ENCODE assay signal across 16 cellular contexts in the genomic region with DNA sequence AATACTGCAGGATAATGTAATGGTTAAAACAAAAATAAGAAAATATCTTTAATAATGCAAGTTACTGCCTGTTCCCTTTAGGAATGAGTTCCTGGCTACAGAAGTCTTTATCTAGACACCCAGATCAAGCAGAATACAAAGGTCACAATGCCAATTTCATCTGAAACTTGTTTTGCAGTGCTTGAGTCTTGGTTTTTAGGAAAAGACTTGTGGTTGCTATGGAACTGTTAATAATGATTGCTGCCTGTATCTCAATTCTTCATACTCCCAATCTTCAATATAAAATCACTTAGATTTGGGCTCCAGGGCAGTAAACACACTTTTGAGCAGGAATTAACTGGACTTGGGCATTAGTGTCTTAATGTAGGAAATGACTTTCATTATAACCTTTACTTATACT. TPM values are rescaled to one million over a fixed set of nuclear protein-coding genes. Genes with fewer than 3 reads are reported as not detected.
DNase-seq lines count a peak whose midpoint lies in the region; ATAC-seq and TF ChIP-seq lines count a peak whose summit lies in the region.
"Had no signal": no experiment of that assay in that cellular context is flagged by ENCODE, and none has a peak within 500 bp of the region (broad histone marks: within the 10 kb centered on the region; RNA-seq: fewer than 3 reads in every experiment).

No MANE protein-coding gene starts in this region.

- no peaks in the 10 kb centered on the region for H4K20me1 ChIP-seq in mammary epithelial cell (ENCODE audit: insufficient read depth, low read length)

- CTCF ChIA-PET in MCF 10A (lab: Yijun Ruan, JAX) (interaction anchor here (1.5 kb wide), 1 partner anchor 20 kb away, joined by 5 read pairs; no protein-coding TSS in a partner anchor), mammary epithelial cell (lab: Charles Lee; ENCODE audit: low non-redundant PET) (no interaction called here)

- no peak overlapping the region for H3K9ac ChIP-seq in mammary epithelial cell (ENCODE audit: insufficient read depth, low read length)
- H3K9ac ChIP-seq in subcutaneous abdominal adipose tissue (ENCODE audit: low read length in 5 of 5): peak overlapping the region in 1 of 5 donors; percentile 51
- no peak overlapping the region for H3K9ac ChIP-seq in colonic mucosa (ENCODE audit: low read depth in 2 of 2, low read length in 2 of 2)

- no peak for DNase-seq in MCF 10A (ENCODE audit: unreplicated experiment)
- DNase-seq in mammary epithelial cell: no peak
- DNase-seq in OCI-M1 (lab: John Stamatoyannopoulos, UW): peak; percentile 24
- DNase-seq in dermis microvascular lymphatic vessel endothelial cell (ENCODE audit: low read depth in 2 of 2): peak; percentile 50 to 61
- DNase-seq in colonic mucosa: no peak
- DNase-seq: ACHN; C1 segment of cervical spinal cord; CD4-positive, alpha-beta memory T cell; DMS79; H7; IMR-90 had no signal

- no peaks in the 10 kb centered on the region for H3K4me1 Mint-ChIP-seq in MCF 10A (ENCODE audit: insufficient read depth, unreplicated experiment)
- H3K4me1 Mint-ChIP-seq: B cell; CD4-positive, alpha-beta memory T cell had no signal

- H3K9me3 ChIP-seq in mammary epithelial cell (replicated peaks; ENCODE audit: insufficient read depth, low read length) (no peaks in the 10 kb centered on the region), subcutaneous abdominal adipose tissue (ENCODE audit: control insufficient read depth in 5 of 5, low read length in 5 of 5) (no peaks in the 10 kb centered on the region), colonic mucosa (no peaks in the 10 kb centered on the region)

- no peak overlapping the region for H3K4me2 ChIP-seq in mammary epithelial cell (ENCODE audit: insufficient read depth, low read depth, low read length)
- H3K4me2 ChIP-seq: GM23338 had no signal

- H3K27ac ChIP-seq in mammary epithelial cell (ENCODE audit: insufficient read depth, low read depth, low read length): no peak overlapping the region
- H3K27ac ChIP-seq in subcutaneous abdominal adipose tissue (ENCODE audit: low read depth, low read length): peak overlapping the region; percentile 25
- no peak overlapping the region for H3K27ac ChIP-seq in colonic mucosa

- no peak overlapping the region for H2AFZ ChIP-seq in mammary epithelial cell (ENCODE audit: low read depth, low read length)
- H2AFZ ChIP-seq: GM23338 had no signal

- H3K36me3 ChIP-seq in mammary epithelial cell (ENCODE audit: insufficient read depth, low read length) (peaks cover 4% of the 10 kb centered on the region), subcutaneous abdominal adipose tissue (ENCODE audit: control insufficient read depth in 5 of 5, insufficient read depth in 5 of 5, low read length in 5 of 5) (peaks cover 0 to 19% (median 13%) of the 10 kb centered on the region in 5 donors), colonic mucosa (no peaks in the 10 kb centered on the region)

- no peak for ATAC-seq in HG03442 (IDR thresholded peaks at IDR 0.05; ENCODE audit: unreplicated experiment)
- ATAC-seq: GM12878, GM23338 had no signal

- TF ChIP-seq CTCF in MCF 10A (IDR thresholded peaks at IDR 0.05; ENCODE audit: unreplicated experiment): no peak
- no peak for TF ChIP-seq CTCF in mammary epithelial cell (conservative IDR thresholded peaks at IDR 0.05 in 1 of 2, IDR thresholded peaks at IDR 0.05 in 1 of 2; ENCODE audit: extremely low read depth in 1 of 2, insufficient read depth in 1 of 2, low read depth in 1 of 2, low read length in 2 of 2)
- TF ChIP-seq CTCF in colonic mucosa (IDR thresholded peaks at IDR 0.05): no peak

- no peak overlapping the region for H3K4me3 ChIP-seq in mammary epithelial cell (replicated peaks in 1 of 3; ENCODE audit: insufficient read depth in 1 of 3, low read depth in 2 of 3, low read length in 3 of 3)
- H3K4me3 ChIP-seq in subcutaneous abdominal adipose tissue (ENCODE audit: low read depth in 1 of 5, low read length in 5 of 5): no peak overlapping the region
- no peak overlapping the region for H3K4me3 ChIP-seq in colonic mucosa
- H3K4me3 ChIP-seq: GM12878, GM23338 had no signal

- no peaks in the 10 kb centered on the region for H3K27me3 ChIP-seq in mammary epithelial cell (ENCODE audit: insufficient read depth, low read length)
- no peaks in the 10 kb centered on the region for H3K27me3 ChIP-seq in subcutaneous abdominal adipose tissue (ENCODE audit: control insufficient read depth in 5 of 5, insufficient read depth in 4 of 5, low read length in 5 of 5)
- no peaks in the 10 kb centered on the region for H3K27me3 ChIP-seq in colonic mucosa

- H3K27me3 Mint-ChIP-seq in MCF 10A (ENCODE audit: insufficient read depth, unreplicated experiment): no peaks in the 10 kb centered on the region

- dilution Hi-C loops in mammary epithelial cell (cut with HindIII; ENCODE audit: low sequenced_read_pairs): no loop called here

- peak overlapping the region; percentile 16 for H3K27ac Mint-ChIP-seq in MCF 10A (ENCODE audit: low read depth, unreplicated experiment)
- H3K27ac Mint-ChIP-seq: B cell; CD4-positive, alpha-beta memory T cell; GM23338 had no signal

- no peaks in the 10 kb centered on the region for H3K4me1 ChIP-seq in mammary epithelial cell (ENCODE audit: insufficient read depth, low read length)
- peaks cover 3 to 32% (median 27%) of the 10 kb centered on the region in 5 donors for H3K4me1 ChIP-seq in subcutaneous abdominal adipose tissue (ENCODE audit: control insufficient read depth in 5 of 5, insufficient read depth in 5 of 5, low read length in 5 of 5)
- no peaks in the 10 kb centered on the region for H3K4me1 ChIP-seq in colonic mucosa

- no peaks in the 10 kb centered on the region for H3K9me3 Mint-ChIP-seq in MCF 10A (ENCODE audit: unreplicated experiment)
- H3K9me3 Mint-ChIP-seq: GM23338 had no signal

- H3K79me2 ChIP-seq in mammary epithelial cell (ENCODE audit: insufficient read depth, low read length): peaks cover 6% of the 10 kb centered on the region

- H3K36me3 Mint-ChIP-seq in MCF 10A (ENCODE audit: insufficient read depth, unreplicated experiment): peaks cover 24% of the 10 kb centered on the region
- H3K36me3 Mint-ChIP-seq: CD4-positive, alpha-beta memory T cell had no signal

- H3K4me3 Mint-ChIP-seq in MCF 10A (ENCODE audit: unreplicated experiment): no peak overlapping the region
- H3K4me3 Mint-ChIP-seq: B cell; CD4-positive, alpha-beta memory T cell; GM23338 had no signal

- in situ Hi-C loops in mammary epithelial cell (cut with MboI; ENCODE audit: low sequenced_read_pairs in 2 of 2): no loop called here

- intact Hi-C loops in MCF 10A (cut with micrococcal nuclease) (no loop called here), mammary epithelial cell (cut with micrococcal nuclease) (no loop called here), colonic mucosa (cut with DNase I) (no loop called here)

- POLR2A ChIA-PET in MCF 10A (lab: Yijun Ruan, JAX): no interaction called here

- BruUV-seq in MCF 10A (replicated peaks; lab: Mats Ljungman, UMichigan): no TSS peak
- no TSS peak for BruUV-seq in mammary epithelial cell (replicated peaks; lab: Mats Ljungman, UMichigan)

RNA-seq across cellular contexts. Expression of gene CAVIN2, which starts 14.2 kb away (rescaled TPM):
- total RNA-seq in MCF 10A (2022) (14.7 and 16.4 TPM in 2 replicates), mammary epithelial cell (10 to 100 TPM in 1 of 2 donors, 1 to 10 TPM in 1; 9.4 to 10.2 TPM), dermis microvascular lymphatic vessel endothelial cell (282 and 296 TPM in 2 replicates), colonic mucosa (10 to 100 TPM in 1 of 2 donors, 1 to 10 TPM in 1; 5.5 to 12.7 TPM)
- polyA plus RNA-seq in mammary epithelial cell: 20.7 TPM
- polyA minus RNA-seq in mammary epithelial cell: 16.0 TPM
- total RNA-seq: B cell; CD4-positive, alpha-beta memory T cell; GM12878 had no signal
- polyA plus RNA-seq: GM12878 had no signal

Comparison
In these comparisons a context has a peak if more than half of its experiments do, and no peak if none do; other contexts are left out.
1. DNase-seq: peak in OCI-M1 (single experiment) and dermis microvascular lymphatic vessel endothelial cell (2 of 2); none in MCF 10A (single experiment), mammary epithelial cell (single experiment) and colonic mucosa (single experiment).
2. RNA of gene CAVIN2, which starts 14.2 kb away (total RNA-seq): 282 to 296 TPM in dermis microvascular lymphatic vessel endothelial cell; 14.7 to 16.4 TPM in MCF 10A, 5.5 to 12.7 TPM in colonic mucosa and 9.4 to 10.2 TPM in mammary epithelial cell; every median in the first group is over 10 times any median in the second.